14 cellular contexts compared by ENCODE assay signal in the genomic region with DNA sequence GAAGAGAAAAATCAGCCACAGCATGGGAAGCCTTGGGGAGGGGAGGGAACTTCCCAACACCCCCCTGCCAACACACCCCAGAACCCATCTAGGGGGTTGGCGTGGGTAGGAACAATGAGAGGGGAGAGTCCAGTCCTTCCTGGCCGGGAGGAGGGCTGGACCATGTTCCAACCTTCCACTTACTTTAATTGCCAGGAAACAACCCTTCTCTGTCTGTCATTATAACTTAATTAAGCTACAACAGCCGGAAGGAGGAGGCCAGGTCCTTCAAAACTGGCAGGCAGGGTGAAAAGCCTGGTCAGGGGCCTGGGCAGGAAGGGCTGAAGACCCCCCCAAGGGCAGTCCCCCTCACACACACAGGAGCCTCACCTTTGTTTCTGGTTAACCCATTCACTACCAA.
A peak's percentile ranks its signal among the peaks of the same experiment; 100 is the strongest.
DNase-seq lines count a peak whose midpoint lies in the region; ATAC-seq and TF ChIP-seq lines count a peak whose summit lies in the region.
"Had no signal": no experiment of that assay in that cellular context is flagged by ENCODE, and none has a peak within 500 bp of the region (broad histone marks: within the 10 kb centered on the region; RNA-seq: fewer than 3 reads in every experiment).

No MANE protein-coding gene starts in this region.

- TF ChIP-seq CTCF in SK-N-SH (IDR thresholded peaks at IDR 0.05) (no peak), progenitor cell of endocrine pancreas (IDR thresholded peaks at IDR 0.05; ENCODE audit: unreplicated experiment) (no peak)

- peaks cover 0 to 32% (median 23%) of the 10 kb centered on the region in 10 experiments; a peak in 18 of 20 replicates for H3K4me1 ChIP-seq in BLaER1 treated with 17β-estradiol and CSF1 and Interleukin-3, amounts not matched to agents 10 nM and 100 nM
- peaks cover 0 to 19% of the 10 kb centered on the region in 2 experiments; a peak in 1 of 4 replicates for H3K4me1 ChIP-seq in SK-N-SH (ENCODE audit: control insufficient read depth in 1 of 2, insufficient read depth in 2 of 2, low read depth in 1 of 2, low read length in 1 of 2)

- ATAC-seq in GM21447 (IDR thresholded peaks at IDR 0.05; ENCODE audit: unreplicated experiment) = no peak

- H3K27ac Mint-ChIP-seq in progenitor cell of endocrine pancreas = peak overlapping the region; percentile 8

- H3K4me1 Mint-ChIP-seq in progenitor cell of endocrine pancreas (ENCODE audit: low read depth) = peaks cover 55% of the 10 kb centered on the region

- WGBS in SK-N-SH (ENCODE audit: low lambda C conversion rate) = 32% methylated on average over 3 of the region's 3 CpGs

- CTCF ChIA-PET in SK-N-SH (lab: Yijun Ruan, JAX) = interaction anchor here (1.0 to 3.9 kb wide), 5 partner anchors 8 to 621 kb away, joined by 3 to 28 read pairs (median 8); no protein-coding TSS in a partner anchor

- H4K20me1 ChIP-seq in BLaER1 treated with 17β-estradiol and CSF1 and Interleukin-3, amounts not matched to agents 10 nM and 100 nM = no peaks in the 10 kb centered on the region
- H4K20me1 ChIP-seq in SK-N-SH (ENCODE audit: insufficient read depth) = no peaks in the 10 kb centered on the region

- no peak overlapping the region for H2AFZ ChIP-seq in SK-N-SH (ENCODE audit: low read depth)

- H3K27me3 ChIP-seq in BLaER1 treated with 17β-estradiol and CSF1 and Interleukin-3, amounts not matched to agents 10 nM and 100 nM = no peaks in the 10 kb centered on the region
- H3K27me3 ChIP-seq in SK-N-SH (ENCODE audit: insufficient read depth) = no peaks in the 10 kb centered on the region

- H3K36me3 ChIP-seq in BLaER1 treated with 17β-estradiol and CSF1 and Interleukin-3, amounts not matched to agents 10 nM and 100 nM = no peaks in the 10 kb centered on the region
- H3K36me3 ChIP-seq in SK-N-SH (replicated peaks in 1 of 2; ENCODE audit: control insufficient read depth in 1 of 2, insufficient read depth in 2 of 2, low read length in 1 of 2) = no peaks in the 10 kb centered on the region

- peak overlapping the region in 6 of 11 experiments; percentile 44 to 81 (median 66); a peak in 9 of 22 replicates for H3K4me2 ChIP-seq in BLaER1 treated with 17β-estradiol and CSF1 and Interleukin-3, amounts not matched to agents 10 nM and 100 nM
- peak overlapping the region; percentile 7; the same call in 1 of the 2 replicates for H3K4me2 ChIP-seq in SK-N-SH

- POLR2A ChIA-PET in SK-N-SH (lab: Yijun Ruan, JAX) = no interaction called here

- H3K9me3 ChIP-seq in BLaER1 treated with 17β-estradiol and CSF1 and Interleukin-3, amounts not matched to agents 10 nM and 100 nM (replicated peaks in 1 of 11) = no peaks in the 10 kb centered on the region
- H3K9me3 ChIP-seq in SK-N-SH = no peaks in the 10 kb centered on the region

- TF ChIP-seq EP300 in SK-N-SH (IDR thresholded peaks at IDR 0.05; ENCODE audit: borderline replicate concordance in 1 of 2, low read depth in 1 of 2, low read length in 1 of 2) = 0 out of 4 replicates have a peak, but pooled peaks of 1 of the 2 experiments have one; percentile 55

- H3K4me3 Mint-ChIP-seq in progenitor cell of endocrine pancreas (ENCODE audit: low read depth) = no peak overlapping the region

- DNase-seq in NCI-H748 (lab: John Stamatoyannopoulos, UW; ENCODE audit: unreplicated experiment) = peak; percentile 70
- DNase-seq in SK-N-SH = peak; percentile 73
- DNase-seq in progenitor cell of endocrine pancreas (ENCODE audit: low spot score, unreplicated experiment) = no peak
- DNase-seq in H4 (ENCODE audit: low spot score) = no peak
- no peak for DNase-seq in DMS53 treated with DMSO at 0.1 percent for 48 hours (lab: John Stamatoyannopoulos, UW; ENCODE audit: unreplicated experiment)
- no peak for DNase-seq in DMS79 treated with DMSO at 0.1 percent for 48 hours (lab: John Stamatoyannopoulos, UW)
- DNase-seq: C1 segment of cervical spinal cord, MV-4-11, NCI-H187 treated with DMSO at 0.1 percent for 48 hours, NCI-H524 treated with DMSO at 0.1 percent for 48 hours, SIG-M5 had no signal

- no peaks in the 10 kb centered on the region for H3K27me3 Mint-ChIP-seq in progenitor cell of endocrine pancreas

- 0 out of 22 replicates have a peak overlapping the region, but pooled peaks of 1 of the 11 experiments have one; percentile 29 for H3K27ac ChIP-seq in BLaER1 treated with 17β-estradiol and CSF1 and Interleukin-3, amounts not matched to agents 10 nM and 100 nM
- H3K27ac ChIP-seq in SK-N-SH (ENCODE audit: low read depth in 2 of 2, low read length in 1 of 2) = peak overlapping the region in 1 of 2 experiments; percentile 29; a peak in 2 of 4 replicates

- H3K9ac ChIP-seq in BLaER1 treated with 17β-estradiol and CSF1 and Interleukin-3, amounts not matched to agents 10 nM and 100 nM = no peak overlapping the region
- no peak overlapping the region for H3K9ac ChIP-seq in SK-N-SH

- TF ChIP-seq RAD21 in SK-N-SH (IDR thresholded peaks at IDR 0.05; ENCODE audit: low read length) = no peak

- H3K9me3 Mint-ChIP-seq in progenitor cell of endocrine pancreas (ENCODE audit: low read depth) = no peaks in the 10 kb centered on the region

- H3K4me3 ChIP-seq in BLaER1 treated with 17β-estradiol and CSF1 and Interleukin-3, amounts not matched to agents 10 nM and 100 nM = no peak overlapping the region
- H3K4me3 ChIP-seq in SK-N-SH (ENCODE audit: low read depth in 2 of 2, low read length in 1 of 2) = no peak overlapping the region
- H3K4me3 ChIP-seq: GM12878 had no signal

- H3K36me3 Mint-ChIP-seq in progenitor cell of endocrine pancreas (ENCODE audit: insufficient read depth) = peaks cover 6% of the 10 kb centered on the region

- no peaks in the 10 kb centered on the region for H3F3A ChIP-seq in SK-N-SH (replicated peaks; ENCODE audit: insufficient read depth)

- H3K9me2 ChIP-seq in SK-N-SH = no peaks in the 10 kb centered on the region

- H3K79me2 ChIP-seq in SK-N-SH (ENCODE audit: insufficient read depth) = peaks cover 31% of the 10 kb centered on the region

TF ChIP-seq in SK-N-SH, 30 proteins besides CTCF, POLR2A, EP300 and RAD21:
- no peak for TF ChIP-seq NRF1 (IDR thresholded peaks at IDR 0.05; ENCODE audit: low read depth, low read length)
- peak; percentile 52 for TF ChIP-seq CHD2 (IDR thresholded peaks at IDR 0.05; ENCODE audit: low read length, partially characterized antibody)
- peak; percentile 16; the same call in 1 of the 2 replicates for TF ChIP-seq RCOR1 (IDR thresholded peaks at IDR 0.05; ENCODE audit: low read length)
TF ChIP-seq in SK-N-SH: peak in this region for 2.

Comparison
In these comparisons a context has a peak if more than half of its experiments do, and no peak if none do; other contexts are left out.
1. DNase-seq: peak in NCI-H748 (single experiment) and SK-N-SH (single experiment); none in progenitor cell of endocrine pancreas (single experiment), H4 (single experiment), DMS53 treated with DMSO at 0.1 percent for 48 hours (single experiment) and DMS79 treated with DMSO at 0.1 percent for 48 hours (single experiment).